21 cellular contexts compared by ENCODE assay signal in genomic region chr1:84257617-84258016, GRCh38. TPM values are rescaled to one million over a fixed set of nuclear protein-coding genes. Genes with fewer than 3 reads are reported as not detected.
"Had no signal": no experiment of that assay in that cellular context is flagged by ENCODE, and none has a peak within 500 bp of the region (broad histone marks: within the 10 kb centered on the region; RNA-seq: fewer than 3 reads in every experiment).

No MANE protein-coding gene starts in this region.

- H3K36me3 ChIP-seq: breast epithelium had no signal

- DNase-seq: activated CD4-positive, alpha-beta memory T cell treated with anti-CD3 and anti-CD28 coated beads for 36 hours; activated CD4-positive, alpha-beta T cell treated with anti-CD3 and anti-CD28 coated beads, Interleukin-2, amount 10 ng/mL, durations not matched to agents 7 days and 5 days; activated CD4-positive, CD25-positive, alpha-beta regulatory T cell; activated CD8-positive, alpha-beta memory T cell treated with anti-CD3 and anti-CD28 coated beads for 24 hours; activated effector memory CD4-positive, alpha-beta T cell treated with anti-CD3 and anti-CD28 coated beads, Interleukin-2, amount 50 U/mL, for 16 hours; activated naive CD4-positive, alpha-beta T cell treated with Interleukin-2 at 50 U/mL for 16 hours; activated naive CD8-positive, alpha-beta T cell treated with anti-CD3 and anti-CD28 coated beads, Interleukin-2, amount 50 U/mL, for 24 hours; activated T-cell treated with anti-CD3 and anti-CD28 coated beads, Interleukin-2, amount 50 U/mL, for 4 hours; central memory CD4-positive, alpha-beta T cell; Kasumi-1; KBM-7; NCI-H187 treated with DMSO at 0.1 percent for 48 hours; NCI-H2081 treated with DMSO at 0.1 percent for 48 hours; NCI-H2171 treated with DMSO at 0.1 percent for 48 hours; NCI-H226; NCI-H526; SIG-M5; T-helper 17 cell; T-helper 9 cell had no signal

- H3K27ac ChIP-seq: breast epithelium had no signal

- H3K9me3 ChIP-seq: breast epithelium had no signal

- ATAC-seq: activated naive CD4-positive, alpha-beta T cell treated with anti-CD3 and anti-CD28 coated beads, Interleukin-2, amount 50 U/mL, for 72 hours; activated naive CD8-positive, alpha-beta T cell treated with anti-CD3 and anti-CD28 coated beads, Interleukin-2, amount 50 U/mL, for 24 hours; activated T-cell treated with anti-CD3 and anti-CD28 coated beads, Interleukin-2, amount 50 U/mL, for 4 hours; T-helper 17 cell had no signal

- H3K4me3 ChIP-seq: breast epithelium had no signal

- H3K4me1 ChIP-seq: breast epithelium had no signal

- H3K27me3 ChIP-seq: breast epithelium had no signal

RNA-seq across cellular contexts. Expression of gene SAMD13, which starts 43.9 kb away (rescaled TPM):
- total RNA-seq: T-helper 17 cell had no signal
